In genomic region chr2:36416370-36417165, GRCh38 we compare ENCODE assay signal across 1 cellular context.
TF ChIP-seq lines count a peak whose summit lies in the region.

No MANE protein-coding gene starts in this region.

TF ChIP-seq in HepG2, 621 proteins besides CTCF, POLR2A, EP300 and RAD21:
- TF ChIP-seq ZBTB33 (CRISPR knock-in tag; IDR thresholded peaks at IDR 0.05) (0 out of 2 replicates have a peak, but pooled peaks have one; percentile 54), SSRP1 (CRISPR knock-in tag; IDR thresholded peaks at IDR 0.05) (no peak)
